Comparison of ENCODE assay signal across 1 cellular context in genomic region chr9:37424686-37425297, GRCh38.
TF ChIP-seq lines count a peak whose summit lies in the region.

No MANE protein-coding gene starts in this region.

TF ChIP-seq in HCT116, 20 proteins besides CTCF, POLR2A, EP300 and RAD21 (continued from another document):
- TF ChIP-seq ATF3 (IDR thresholded peaks at IDR 0.05) (no peak), CEBPB (IDR thresholded peaks at IDR 0.05; ENCODE audit: low read depth) (no peak), SIN3A (IDR thresholded peaks at IDR 0.05; ENCODE audit: low read depth) (no peak), YY1 (IDR thresholded peaks at IDR 0.05; ENCODE audit: extremely low read depth, insufficient replicate concordance, low read depth, low read length) (no peak), REST (IDR thresholded peaks at IDR 0.05; ENCODE audit: low read depth) (no peak), MAX (IDR thresholded peaks at IDR 0.05) (no peak), ZNF274 (IDR thresholded peaks at IDR 0.05; ENCODE audit: low read depth, low read length) (no peak)
